Comparison of ENCODE assay signal across 1 cellular context in genomic region chr1:54365847-54366246, GRCh38.
TF ChIP-seq lines count a peak whose summit lies in the region.

No MANE protein-coding gene starts in this region.

TF ChIP-seq in WTC11, 78 proteins besides CTCF, POLR2A, EP300 and RAD21 (continued from another document):
- no peak for TF ChIP-seq ZNF671 (CRISPR knock-in tag; IDR thresholded peaks at IDR 0.05)
- TF ChIP-seq FOXP4 (CRISPR knock-in tag; IDR thresholded peaks at IDR 0.05): no peak
- TF ChIP-seq NFYB (CRISPR knock-in tag; conservative IDR thresholded peaks at IDR 0.05; ENCODE audit: low read depth): no peak
